In the genomic region with DNA sequence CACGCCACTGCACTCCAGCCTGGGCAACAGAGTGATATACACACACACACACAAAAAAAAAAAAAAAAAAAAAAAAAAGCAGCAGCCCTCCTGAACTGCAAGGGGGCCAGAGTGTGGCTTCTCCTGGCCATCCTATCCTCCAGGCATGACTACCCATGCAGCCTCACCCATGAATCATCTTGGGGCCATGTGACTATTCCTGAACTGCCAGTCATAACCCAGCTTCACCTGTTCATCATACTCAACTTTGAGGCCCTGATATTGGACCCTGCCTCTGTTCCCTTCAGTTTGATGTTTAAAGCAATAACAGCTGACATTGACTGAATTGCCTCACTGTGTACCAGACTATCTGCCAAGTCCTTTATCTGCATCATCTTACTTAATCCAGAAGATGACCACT, we compare ENCODE assay signal across 31 cellular contexts. TPM values are rescaled to one million over a fixed set of nuclear protein-coding genes. Genes with fewer than 3 reads are reported as not detected.
DNase-seq lines count a peak whose midpoint lies in the region; ATAC-seq and TF ChIP-seq lines count a peak whose summit lies in the region.
"Had no signal": no experiment of that assay in that cellular context is flagged by ENCODE, and none has a peak within 500 bp of the region (broad histone marks: within the 10 kb centered on the region; RNA-seq: fewer than 3 reads in every experiment).

No MANE protein-coding gene starts in this region.

- H3K27ac ChIP-seq in CD4-positive, CD25-positive, alpha-beta regulatory T cell (ENCODE audit: insufficient read depth, low read length, poor library complexity, severe bottlenecking), result no peak overlapping the region
- H3K27ac ChIP-seq in RWPE2 (ENCODE audit: poor library complexity, severe bottlenecking), result no peak overlapping the region
- no peak overlapping the region for H3K27ac ChIP-seq in CD8-positive, alpha-beta memory T cell (ENCODE audit: low read depth, low read length)
- H3K27ac ChIP-seq: skin epidermis, thyroid gland, WERI-Rb-1 had no signal

- no peaks in the 10 kb centered on the region for H3K36me3 ChIP-seq in CD4-positive, CD25-positive, alpha-beta regulatory T cell (ENCODE audit: control insufficient read depth, insufficient read depth, low read length)
- H3K36me3 ChIP-seq in RWPE2 (ENCODE audit: low read depth), result no peaks in the 10 kb centered on the region
- H3K36me3 ChIP-seq in CD8-positive, alpha-beta memory T cell (ENCODE audit: insufficient read depth, low read length), result no peaks in the 10 kb centered on the region
- H3K36me3 ChIP-seq: MG63, thyroid gland, WERI-Rb-1 had no signal

- CTCF ChIA-PET in CD8-positive, alpha-beta memory T cell (lab: Charles Lee), result interaction anchor here (1.2 kb wide), 1 partner anchor 8 kb away, joined by 3 read pairs; no protein-coding TSS in a partner anchor

- peak overlapping the region; percentile 3 to 75 (median 33) for H3K4me3 Mint-ChIP-seq in CD4-positive, CD25-positive, alpha-beta regulatory T cell
- H3K4me3 Mint-ChIP-seq in CD8-positive, alpha-beta memory T cell, result peak overlapping the region in 1 of 7 donors; percentile 65
- H3K4me3 Mint-ChIP-seq: activated naive CD4-positive, alpha-beta T cell treated with anti-CD3 and anti-CD28 coated beads, Interleukin-2, amount 50 U/mL, for 24 hours; neural crest cell had no signal

- H3K27me3 Mint-ChIP-seq in CD4-positive, CD25-positive, alpha-beta regulatory T cell, result peaks cover 38% of the 10 kb centered on the region
- peaks cover 5 to 17% of the 10 kb centered on the region in 2 donors for H3K27me3 Mint-ChIP-seq in CD8-positive, alpha-beta memory T cell

- no peak overlapping the region for H3K4me3 ChIP-seq in CD4-positive, CD25-positive, alpha-beta regulatory T cell (ENCODE audit: low read depth, low read length)
- no peak overlapping the region for H3K4me3 ChIP-seq in RWPE2 (ENCODE audit: severe bottlenecking)
- H3K4me3 ChIP-seq in CD8-positive, alpha-beta memory T cell (ENCODE audit: low read length), result no peak overlapping the region
- H3K4me3 ChIP-seq: MG63, skin epidermis, thyroid gland had no signal

- peaks cover 5% of the 10 kb centered on the region for H3K27me3 ChIP-seq in CD4-positive, CD25-positive, alpha-beta regulatory T cell (ENCODE audit: control insufficient read depth, insufficient read depth, low read length)
- H3K27me3 ChIP-seq in RWPE2 (ENCODE audit: insufficient read depth, poor library complexity, severe bottlenecking), result peaks cover 23% of the 10 kb centered on the region
- H3K27me3 ChIP-seq in CD8-positive, alpha-beta memory T cell (ENCODE audit: insufficient read depth, low read length, poor library complexity, severe bottlenecking), result peaks cover 17% of the 10 kb centered on the region
- H3K27me3 ChIP-seq: thyroid gland had no signal

- no peaks in the 10 kb centered on the region for H3K36me3 Mint-ChIP-seq in CD4-positive, CD25-positive, alpha-beta regulatory T cell
- H3K36me3 Mint-ChIP-seq in CD8-positive, alpha-beta memory T cell, result no peaks in the 10 kb centered on the region
- H3K36me3 Mint-ChIP-seq: activated naive CD4-positive, alpha-beta T cell treated with anti-CD3 and anti-CD28 coated beads, Interleukin-2, amount 50 U/mL, for 24 hours had no signal

- no peaks in the 10 kb centered on the region for H3K9me3 ChIP-seq in CD4-positive, CD25-positive, alpha-beta regulatory T cell (ENCODE audit: control insufficient read depth in 2 of 2, low read length in 2 of 2)
- no peaks in the 10 kb centered on the region for H3K9me3 ChIP-seq in RWPE2 (ENCODE audit: severe bottlenecking)
- no peaks in the 10 kb centered on the region for H3K9me3 ChIP-seq in CD8-positive, alpha-beta memory T cell (ENCODE audit: low read length)
- H3K9me3 ChIP-seq: MG63, thyroid gland had no signal

- no peaks in the 10 kb centered on the region for H3K9me3 Mint-ChIP-seq in CD4-positive, CD25-positive, alpha-beta regulatory T cell
- no peaks in the 10 kb centered on the region for H3K9me3 Mint-ChIP-seq in CD8-positive, alpha-beta memory T cell
- H3K9me3 Mint-ChIP-seq: activated naive CD4-positive, alpha-beta T cell treated with anti-CD3 and anti-CD28 coated beads, Interleukin-2, amount 50 U/mL, for 24 hours; neural crest cell had no signal

- no peak for TF ChIP-seq CTCF in RWPE2 (IDR thresholded peaks at IDR 0.05; ENCODE audit: poor library complexity, severe bottlenecking)

- H3K27ac Mint-ChIP-seq in CD4-positive, CD25-positive, alpha-beta regulatory T cell, result peak overlapping the region in 2 of 3 donors; percentile 31 to 52
- H3K27ac Mint-ChIP-seq in CD8-positive, alpha-beta memory T cell, result peak overlapping the region in 2 of 8 donors; percentile 9 to 69
- H3K27ac Mint-ChIP-seq: activated naive CD4-positive, alpha-beta T cell treated with anti-CD3 and anti-CD28 coated beads, Interleukin-2, amount 50 U/mL, for 24 hours had no signal

- H3K4me1 Mint-ChIP-seq in CD4-positive, CD25-positive, alpha-beta regulatory T cell, result peaks cover 5 to 35% (median 23%) of the 10 kb centered on the region in 4 donors
- peaks cover 13 to 41% (median 23%) of the 10 kb centered on the region in 3 donors for H3K4me1 Mint-ChIP-seq in CD8-positive, alpha-beta memory T cell

- ATAC-seq in CD4-positive, CD25-positive, alpha-beta regulatory T cell (ENCODE audit: low read depth in 2 of 2), result no peak
- ATAC-seq in RWPE2 (ENCODE audit: low read depth) (peak; percentile 33; the same call in 1 of the 3 replicates), GM21423 (IDR thresholded peaks at IDR 0.05; ENCODE audit: unreplicated experiment) (no peak)

- peaks cover 37% of the 10 kb centered on the region for H3K4me1 ChIP-seq in CD4-positive, CD25-positive, alpha-beta regulatory T cell (ENCODE audit: control insufficient read depth, insufficient read depth, low read length, poor library complexity, severe bottlenecking)
- peaks cover 7% of the 10 kb centered on the region for H3K4me1 ChIP-seq in RWPE2 (ENCODE audit: insufficient read depth, poor library complexity, severe bottlenecking)
- H3K4me1 ChIP-seq in CD8-positive, alpha-beta memory T cell (ENCODE audit: insufficient read depth, low read length), result peaks cover 18% of the 10 kb centered on the region

- POLR2A ChIA-PET in CD8-positive, alpha-beta memory T cell (lab: Charles Lee), result no interaction called here

- DNase-seq in NCI-H510A (lab: John Stamatoyannopoulos, UW), result peak; percentile 75
- DNase-seq in NCI-H510A treated with DMSO at 0.1 percent for 48 hours (lab: John Stamatoyannopoulos, UW), result no peak
- no peak for DNase-seq in CD4-positive, CD25-positive, alpha-beta regulatory T cell
- DNase-seq in RWPE2 (ENCODE audit: low spot score), result no peak
- DNase-seq in mesenteric fat pad (ENCODE audit: low spot score), result peak; percentile 14
- DNase-seq in CD8-positive, alpha-beta memory T cell, result no peak
- no peak for DNase-seq in DMS114 treated with DMSO at 0.1 percent for 48 hours (lab: John Stamatoyannopoulos, UW; ENCODE audit: unreplicated experiment)
- DNase-seq: 8988T; activated CD4-positive, alpha-beta T cell treated with anti-CD3 and anti-CD28 coated beads, Interleukin-2, amount 50 U/mL, for 48 hours; activated T-cell treated with anti-CD3 and anti-CD28 coated beads, Interleukin-2, amount 50 U/mL, for 1 hour; AML-193; effector CD4-positive, alpha-beta T cell; erythroblast; foreskin melanocyte; H7; hypothalamus; IMR-90; MG63; NCI-H146; NCI-H2171; NCI-H526; RPMI8226; stimulated activated naive CD4-positive, alpha-beta T cell treated with Interleukin-2 at 50 U/mL for 16 hours; thyroid gland; WERI-Rb-1 had no signal

RNA-seq across cellular contexts. Expression of a gene that starts 2.8 kb away (rescaled TPM):
- 13.8 TPM for total RNA-seq in CD4-positive, CD25-positive, alpha-beta regulatory T cell
- polyA plus RNA-seq in CD4-positive, CD25-positive, alpha-beta regulatory T cell, result 10 to 100 TPM in 3 of 4 donors, 1 to 10 TPM in 1; 9.5 to 19.7 (median 12.5) TPM
- total RNA-seq in mesenteric fat pad, result not detected
- 1 to 10 TPM; 1.9 to 2.0 TPM for total RNA-seq in CD8-positive, alpha-beta memory T cell
- polyA plus RNA-seq in CD8-positive, alpha-beta memory T cell, result 2.5 TPM
- total RNA-seq: H7, IMR-90, lower leg skin had no signal

RNA-seq across cellular contexts. Expression of a gene that starts 22.1 kb away (rescaled TPM):
- total RNA-seq in CD4-positive, CD25-positive, alpha-beta regulatory T cell, result 0.47 TPM
- under 1 TPM in 1 of 4 donors, not detected in 3; 0.37 TPM for polyA plus RNA-seq in CD4-positive, CD25-positive, alpha-beta regulatory T cell
- 0.42 TPM for total RNA-seq in mesenteric fat pad
- not detected for total RNA-seq in CD8-positive, alpha-beta memory T cell
- polyA plus RNA-seq in CD8-positive, alpha-beta memory T cell, result not detected
- total RNA-seq: H7, IMR-90, lower leg skin, neural crest cell had no signal
- polyA plus RNA-seq: IMR-90 had no signal

RNA-seq across cellular contexts. Expression of a gene that starts 44.7 kb away (rescaled TPM):
- total RNA-seq in CD4-positive, CD25-positive, alpha-beta regulatory T cell, result 36.8 TPM
- 100 to 1,000 TPM in 1 of 4 donors, 10 to 100 TPM in 3; 90.5 to 118 (median 94.1) TPM for polyA plus RNA-seq in CD4-positive, CD25-positive, alpha-beta regulatory T cell
- total RNA-seq in mesenteric fat pad, result 28.2 TPM
- 10 to 100 TPM; 61.2 to 65.2 TPM for total RNA-seq in CD8-positive, alpha-beta memory T cell
- polyA plus RNA-seq in CD8-positive, alpha-beta memory T cell, result 78.3 TPM

RNA-seq across cellular contexts. Expression of a gene that starts 54.6 kb away (rescaled TPM):
- total RNA-seq in CD4-positive, CD25-positive, alpha-beta regulatory T cell, result 0.25 TPM
- not detected for polyA plus RNA-seq in CD4-positive, CD25-positive, alpha-beta regulatory T cell
- total RNA-seq in mesenteric fat pad, result 9.4 TPM
- under 1 TPM; 0.07 to 0.09 TPM for total RNA-seq in CD8-positive, alpha-beta memory T cell
- polyA plus RNA-seq in CD8-positive, alpha-beta memory T cell, result not detected
- total RNA-seq: IMR-90, mononuclear cell had no signal

Comparison
In these comparisons a context has a peak if more than half of its experiments do, and no peak if none do; other contexts are left out.
1. DNase-seq: peak in NCI-H510A (single experiment) and mesenteric fat pad (single experiment); none in NCI-H510A treated with DMSO at 0.1 percent for 48 hours (single experiment), CD4-positive, CD25-positive, alpha-beta regulatory T cell (0 of 3), RWPE2 (single experiment), CD8-positive, alpha-beta memory T cell (0 of 5) and DMS114 treated with DMSO at 0.1 percent for 48 hours (single experiment).